In genomic region chr13:111914241-111915103, GRCh38 we compare ENCODE assay signal across 18 cellular contexts.
DNase-seq lines count a peak whose midpoint lies in the region; ATAC-seq and TF ChIP-seq lines count a peak whose summit lies in the region.
"Had no signal": no experiment of that assay in that cellular context is flagged by ENCODE, and none has a peak within 500 bp of the region (broad histone marks: within the 10 kb centered on the region; RNA-seq: fewer than 3 reads in every experiment).

No MANE protein-coding gene starts in this region.

- H3K4ac ChIP-seq in H9 (ENCODE audit: low read depth, low read length) = no peak overlapping the region

- H3K4me3 ChIP-seq in sigmoid colon = no peak overlapping the region
- no peak overlapping the region for H3K4me3 ChIP-seq in SJCRH30
- H3K4me3 ChIP-seq: PC-9 had no signal

- no peaks in the 10 kb centered on the region for H3K27me3 ChIP-seq in H9 (ENCODE audit: insufficient read depth, low read length)
- peaks cover 0 to 21% (median 0%) of the 10 kb centered on the region in 3 donors for H3K27me3 ChIP-seq in sigmoid colon
- peaks cover 10% of the 10 kb centered on the region; the same call in 1 of the 2 replicates for H3K27me3 ChIP-seq in SJCRH30

- H3K27ac Mint-ChIP-seq in H9 = no peak overlapping the region; a peak in 1 of 7 replicates

- no peak overlapping the region for H3K4me2 ChIP-seq in H9 (ENCODE audit: insufficient read depth, insufficient read length, low read length)
- H3K4me2 ChIP-seq: PC-9 had no signal

- no peak overlapping the region for H2BK15ac ChIP-seq in H9 (ENCODE audit: low read depth, low read length)

- H2AK5ac ChIP-seq in H9 (ENCODE audit: insufficient read length, low read length) = no peak overlapping the region

- no peak overlapping the region for H3K18ac ChIP-seq in H9 (ENCODE audit: insufficient read length, low read depth, low read length)

- WGBS in H9 (ENCODE audit: extremely low coverage, insufficient read length, low lambda C conversion rate) = no CpG with 5 or more reads among the region's 13 CpGs
- WGBS in sigmoid colon, 2 donors = 83 to 90% methylated on average over 13 of the region's 13 CpGs

- no peaks in the 10 kb centered on the region; a peak in 2 of 5 replicates for H3K9me3 Mint-ChIP-seq in H9

- no peak overlapping the region for H3K23ac ChIP-seq in H9 (ENCODE audit: insufficient read length, low read depth, low read length)

- no peaks in the 10 kb centered on the region for H3K23me2 ChIP-seq in H9 (ENCODE audit: insufficient read length, low read depth, low read length, poor library complexity, severe bottlenecking)

- no peak for ATAC-seq in left lobe of liver
- ATAC-seq in left colon = no peak
- no peak for ATAC-seq in GM19351 (IDR thresholded peaks at IDR 0.05; ENCODE audit: unreplicated experiment)
- ATAC-seq in GM21619 (IDR thresholded peaks at IDR 0.05; ENCODE audit: unreplicated experiment) = no peak

- H4K5ac ChIP-seq in H9 (ENCODE audit: insufficient read length, low read depth, low read length) = no peak overlapping the region

- peaks cover 36% of the 10 kb centered on the region for H3K27me3 Mint-ChIP-seq in H9 (ENCODE audit: low read depth)

- H3K56ac ChIP-seq in H9 (ENCODE audit: insufficient read length, low read depth, low read length) = no peak overlapping the region

- H2AFZ ChIP-seq in H9 (ENCODE audit: low read length) = no peak overlapping the region
- H2AFZ ChIP-seq: PC-9 had no signal

- H3T11ph ChIP-seq in H9 (ENCODE audit: low read length) = no peak overlapping the region

- no peak overlapping the region for H3K27ac ChIP-seq in H9 (ENCODE audit: insufficient read length, low read depth, low read length)
- H3K27ac ChIP-seq in sigmoid colon = no peak overlapping the region
- H3K27ac ChIP-seq in SJCRH30 = no peak overlapping the region
- H3K27ac ChIP-seq: C4-2B, PC-9, RWPE1 had no signal

- TF ChIP-seq POLR2A in sigmoid colon (IDR thresholded peaks at IDR 0.05) = no peak

- TF ChIP-seq EP300 in sigmoid colon (IDR thresholded peaks at IDR 0.05) = no peak

- H3K9ac ChIP-seq in H9 (ENCODE audit: extremely low read depth, insufficient read length, low read length) = no peak overlapping the region

- H2BK120ac ChIP-seq in H9 (ENCODE audit: low read depth, low read length, poor library complexity, severe bottlenecking) = no peak overlapping the region

- H3K14ac ChIP-seq in H9 (ENCODE audit: insufficient read depth, low read length) = no peak overlapping the region

- no peak overlapping the region for H2BK20ac ChIP-seq in H9 (ENCODE audit: low read depth, low read length, poor library complexity, severe bottlenecking)

- intact Hi-C loops in sigmoid colon (cut with DNase I) = no loop called here
- intact Hi-C loops in left colon (cut with DNase I, micrococcal nuclease) = no loop called here

- H4K8ac ChIP-seq in H9 (replicated peaks; ENCODE audit: insufficient read length, low read depth, low read length) = no peak overlapping the region

- no peaks in the 10 kb centered on the region for H4K20me1 ChIP-seq in H9 (ENCODE audit: control insufficient read depth, insufficient read depth, insufficient read length)

- no peaks in the 10 kb centered on the region for H3K79me2 ChIP-seq in H9 (ENCODE audit: insufficient read depth, low read length)

- H3K36me3 ChIP-seq in sigmoid colon (no peaks in the 10 kb centered on the region), SJCRH30 (no peaks in the 10 kb centered on the region)

- H3K9me3 ChIP-seq in H9 (ENCODE audit: control insufficient read depth, low read depth, low read length) (no peaks in the 10 kb centered on the region), sigmoid colon (no peaks in the 10 kb centered on the region), SJCRH30 (replicated peaks) (no peaks in the 10 kb centered on the region)

- no peak overlapping the region for H3K4me3 Mint-ChIP-seq in H9

- H3K4me1 ChIP-seq in H9 (ENCODE audit: insufficient read depth, low read length) = no peaks in the 10 kb centered on the region
- no peaks in the 10 kb centered on the region for H3K4me1 ChIP-seq in sigmoid colon
- no peaks in the 10 kb centered on the region for H3K4me1 ChIP-seq in SJCRH30

- no peak for TF ChIP-seq CTCF in H9 (conservative IDR thresholded peaks at IDR 0.05)
- no peak for TF ChIP-seq CTCF in sigmoid colon (IDR thresholded peaks at IDR 0.05)

- no peak overlapping the region for H2BK5ac ChIP-seq in H9 (ENCODE audit: insufficient read length, low read length)

- H3K79me1 ChIP-seq in H9 (ENCODE audit: insufficient read depth, low read depth, low read length, poor library complexity, severe bottlenecking) = no peaks in the 10 kb centered on the region

- peaks cover 0 to 5% of the 10 kb centered on the region in 2 experiments; a peak in 1 of 4 replicates for H3K4me1 Mint-ChIP-seq in H9

- H2BK12ac ChIP-seq in H9 (ENCODE audit: insufficient read length, low read depth, low read length) = no peak overlapping the region

- H4K91ac ChIP-seq in H9 (ENCODE audit: insufficient read length, low read depth, low read length) = no peak overlapping the region

- DNase-seq in H9 (peak; percentile 14), left lobe of liver (ENCODE audit: low spot score) (peak; percentile 26), sigmoid colon (peak; percentile 41), SJCRH30 (no peak), left colon (no peak)
- DNase-seq in activated CD8-positive, alpha-beta memory T cell treated with anti-CD3 and anti-CD28 coated beads, Interleukin-2, amount 50 U/mL, for 48 hours = peak; percentile 29
- DNase-seq: EL, GF-D8, Karpas-422, NCI-H1694 treated with DMSO at 0.1 percent for 48 hours, NCI-H510A, NCI-H748 treated with DMSO at 0.1 percent for 48 hours, PC-9, SHP77 treated with DMSO at 0.1 percent for 48 hours had no signal

- H3K36me3 Mint-ChIP-seq in H9 (ENCODE audit: insufficient read depth in 1 of 3, low read depth in 3 of 3) = no peaks in the 10 kb centered on the region; a peak in 1 of 7 replicates

Comparison
In these comparisons a context has a peak if more than half of its experiments do, and no peak if none do; other contexts are left out.
1. DNase-seq: peak in H9 (single experiment), activated CD8-positive, alpha-beta memory T cell treated with anti-CD3 and anti-CD28 coated beads, Interleukin-2, amount 50 U/mL, for 48 hours (single experiment), left lobe of liver (single experiment) and sigmoid colon (single experiment); none in SJCRH30 (0 of 2) and left colon (0 of 2).